ENCODE assay signal across 7 cellular contexts in the genomic region with DNA sequence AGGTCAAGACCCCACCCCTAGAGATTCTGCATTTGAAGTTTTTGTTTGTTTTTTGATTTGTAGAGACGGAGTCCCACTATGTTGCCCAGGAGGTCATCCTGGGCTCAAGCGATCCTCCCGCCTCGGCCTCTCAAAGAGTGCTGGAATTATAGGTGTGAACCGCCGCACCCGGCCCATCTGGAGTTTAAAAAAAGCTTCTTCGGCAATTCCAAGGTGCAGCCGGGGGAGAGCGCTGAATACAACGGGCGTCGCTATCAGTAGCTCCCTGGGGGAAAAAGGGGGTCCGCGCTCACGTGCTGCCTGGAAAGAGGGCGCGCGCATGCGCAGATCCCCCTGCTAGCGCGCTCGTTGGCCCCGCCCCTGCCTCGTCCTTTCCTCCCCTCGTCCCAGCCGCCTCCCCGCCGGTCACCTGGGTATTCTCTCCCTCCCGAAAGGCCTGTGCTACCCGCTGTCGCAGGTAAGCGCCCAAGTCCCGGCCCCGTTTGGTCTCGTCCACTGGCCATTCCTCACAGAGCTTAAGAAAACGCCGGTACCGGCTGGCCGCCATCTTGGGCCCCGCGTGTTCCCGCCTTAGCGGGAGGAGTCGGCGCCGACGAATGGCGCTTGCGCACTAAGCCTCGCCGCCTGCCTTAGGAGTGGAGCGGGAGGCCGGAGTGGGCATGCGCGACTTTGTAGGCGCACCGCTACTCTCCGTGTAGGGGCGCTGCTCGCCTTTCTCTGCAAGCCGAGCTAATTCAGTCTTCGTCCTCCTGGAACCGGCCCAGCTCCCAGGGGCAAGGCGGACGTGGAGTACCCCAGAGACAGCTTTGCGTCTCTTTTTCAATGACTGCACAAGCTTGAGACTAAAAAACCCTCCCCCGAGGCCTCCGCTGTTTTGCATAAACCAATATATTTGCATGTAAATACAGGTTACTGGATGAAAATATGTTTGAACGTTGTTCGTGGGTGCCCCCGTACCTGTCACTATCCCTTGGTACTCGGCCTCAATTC. TPM values are rescaled to one million over a fixed set of nuclear protein-coding genes. Genes with fewer than 3 reads are reported as not detected.
A peak's percentile ranks its signal among the peaks of the same experiment; 100 is the strongest.
DNase-seq lines count a peak whose midpoint lies in the region; ATAC-seq and TF ChIP-seq lines count a peak whose summit lies in the region.

A gene (minus strand): TSS at position 561 of the 990 bp plus-strand sequence. CDS start 14 bp downstream, at position 547.

- DNase-seq in NCI-H2029 treated with DMSO at 0.1 percent for 48 hours (lab: John Stamatoyannopoulos, UW) (peak; percentile 88), T-helper 9 cell (peak; percentile 95), astrocyte of the cerebellum (ENCODE audit: low read depth) (peak; percentile 90), hepatocyte (ENCODE audit: low spot score) (peak; percentile 100), retina (peak; percentile 99)

- H3K79me2 ChIP-seq in hepatocyte, result peaks cover 16% of the 10 kb centered on the region

- H3K27ac ChIP-seq in hepatocyte, result peak within 1 kb of the TSS; percentile 99

- H3K4me3 ChIP-seq in astrocyte of the cerebellum (ENCODE audit: low read depth, low read length), result peak within 1 kb of the TSS; percentile 91
- H3K4me3 ChIP-seq in hepatocyte, result peak within 1 kb of the TSS; percentile 94

- H3K9me2 ChIP-seq in hepatocyte (replicated peaks; ENCODE audit: insufficient read depth), result no peaks in the 10 kb centered on the region

- in situ Hi-C loops in astrocyte of the cerebellum (cut with HindIII; ENCODE audit: low sequenced_read_pairs), result loop anchor here (10.0 kb wide), 1 partner anchor 107 kb away; no protein-coding TSS in a partner anchor

- H2AFZ ChIP-seq in hepatocyte, result peak within 1 kb of the TSS; percentile 96

- H3K4me2 ChIP-seq in hepatocyte, result peak within 1 kb of the TSS; percentile 88

- TF ChIP-seq POLR2A in GM18505 (IDR thresholded peaks at IDR 0.05; ENCODE audit: borderline replicate concordance, extremely low read depth, insufficient read depth, insufficient read length), result peak; percentile 97

- no peaks in the 10 kb centered on the region for H4K20me1 ChIP-seq in hepatocyte (ENCODE audit: insufficient read depth, poor library complexity, severe bottlenecking)

- peaks cover 15% of the 10 kb centered on the region for H3K4me1 ChIP-seq in hepatocyte (ENCODE audit: insufficient read depth)

- no peaks in the 10 kb centered on the region for H3K36me3 ChIP-seq in hepatocyte (replicated peaks; ENCODE audit: insufficient read depth, low read depth)

- TF ChIP-seq CTCF in astrocyte of the cerebellum (IDR thresholded peaks at IDR 0.05; ENCODE audit: low read depth, low read length, missing control alignments), result peak; percentile 63
- TF ChIP-seq CTCF in hepatocyte (IDR thresholded peaks at IDR 0.05; ENCODE audit: poor library complexity), result peak; percentile 85

- 7% methylated on average over 65 of the region's 73 CpGs for WGBS in hepatocyte (ENCODE audit: low lambda C conversion rate, missing lambda C conversion rate)

- no peaks in the 10 kb centered on the region for H3K27me3 ChIP-seq in hepatocyte

- ATAC-seq in GM18505 (IDR thresholded peaks at IDR 0.05; ENCODE audit: unreplicated experiment) (peak; percentile 85), HG02981 (IDR thresholded peaks at IDR 0.05; ENCODE audit: unreplicated experiment) (peak; percentile 76)

- H3K9me3 ChIP-seq in hepatocyte (ENCODE audit: low read depth), result no peaks in the 10 kb centered on the region

RNA-seq across cellular contexts. Expression of the gene that starts here (rescaled TPM):
- 33.0 and 44.7 TPM in 2 replicates for total RNA-seq in hepatocyte
- polyA plus RNA-seq in hepatocyte, result 147 and 151 TPM in 2 replicates

Comparison
In these comparisons a context has a peak if more than half of its experiments do, and no peak if none do; other contexts are left out.
1. Peak in every context shown above with its lines: DNase-seq, ATAC-seq, H3K4me3 ChIP-seq and H3K27ac ChIP-seq.